9 cellular contexts compared by ENCODE assay signal in genomic region chr3:9780451-9780797, GRCh38. TPM values are rescaled to one million over a fixed set of nuclear protein-coding genes. Genes with fewer than 3 reads are reported as not detected.
DNase-seq lines count a peak whose midpoint lies in the region; ATAC-seq, FAIRE-seq and TF ChIP-seq lines count a peak whose summit lies in the region.
"Had no signal": no experiment of that assay in that cellular context is flagged by ENCODE, and none has a peak within 500 bp of the region (broad histone marks: within the 10 kb centered on the region; RNA-seq: fewer than 3 reads in every experiment).

No MANE protein-coding gene starts in this region.

- no TSS peak for BruUV-seq in K562 (replicated peaks; lab: Mats Ljungman, UMichigan)

- H3K79me2 ChIP-seq in K562 (ENCODE audit: control insufficient read depth, insufficient read depth, low read length), result no peaks in the 10 kb centered on the region

- intact Hi-C loops in K562 (cut with micrococcal nuclease) (loop anchor here (5.0 kb wide), 1 partner anchor 152 kb away; the partner anchor contains the start of gene CRELD1), sigmoid colon (cut with DNase I) (no loop called here)

- H3K27ac ChIP-seq in K562 (ENCODE audit: extremely low read depth, low read depth, low read length) (peak overlapping the region; percentile 9; the same call in 1 of the 3 replicates), sigmoid colon (peak overlapping the region in 3 of 4 donors; percentile 1 to 45 (median 9))

- WGBS in K562 (ENCODE audit: insufficient coverage, low coverage, missing lambda C conversion rate), result 74% methylated on average over 11 of the region's 11 CpGs
- WGBS in sigmoid colon, 2 donors, result 65 to 84% methylated on average over 11 of the region's 11 CpGs

- peaks cover 18 to 20% of the 10 kb centered on the region in 2 experiments for H3K4me1 ChIP-seq in K562 (replicated peaks in 1 of 2; ENCODE audit: control insufficient read depth in 2 of 2, insufficient read depth in 2 of 2, low read length in 2 of 2)
- H3K4me1 ChIP-seq in sigmoid colon, result peaks cover 0 to 9% (median 7%) of the 10 kb centered on the region in 4 donors

- DNase-seq in M059J (ENCODE audit: low read depth) (peak; percentile 27), K562 (ENCODE audit: extremely low read depth in 1 of 4, low spot score in 3 of 4) (no peak), sigmoid colon (no peak), DMS 273 treated with DMSO at 0.1 percent for 48 hours (lab: John Stamatoyannopoulos, UW) (no peak), islet precursor cell (no peak), NCI-H146 treated with DMSO at 0.1 percent for 48 hours (lab: John Stamatoyannopoulos, UW; ENCODE audit: unreplicated experiment) (no peak)
- DNase-seq in activated CD8-positive, alpha-beta memory T cell treated with anti-CD3 and anti-CD28 coated beads, Interleukin-2, amount 50 U/mL, for 4 hours, result no peak
- DNase-seq: MM.1S had no signal

- H3K36me3 ChIP-seq in K562 (ENCODE audit: control insufficient read depth, insufficient read depth, low read length), result peaks cover 45% of the 10 kb centered on the region
- peaks cover 24 to 64% (median 32%) of the 10 kb centered on the region in 4 donors for H3K36me3 ChIP-seq in sigmoid colon

- H3K9ac ChIP-seq in K562 (ENCODE audit: insufficient read depth in 1 of 2, low read depth in 2 of 2, low read length in 2 of 2), result peak overlapping the region in 1 of 2 experiments; percentile 83; a peak in 3 of 4 replicates

- no peak for TF ChIP-seq POLR2A in K562 (conservative IDR thresholded peaks at IDR 0.05)
- no peak for TF ChIP-seq POLR2A in sigmoid colon (IDR thresholded peaks at IDR 0.05)

- no peak overlapping the region for H3K4me2 ChIP-seq in K562 (ENCODE audit: insufficient read depth, low read length)

- no peak overlapping the region for H2AFZ ChIP-seq in K562 (ENCODE audit: low read depth, low read length)

- in situ Hi-C loops in K562 (cut with MboI), result no loop called here

- no peak for TF ChIP-seq RAD21 in K562 (CRISPR knock-in tag; conservative IDR thresholded peaks at IDR 0.05 in 1 of 2, IDR thresholded peaks at IDR 0.05 in 1 of 2)

- CTCF ChIA-PET in K562 (lab: Yijun Ruan, JAX; ENCODE audit: low intra/inter-chr PET ratio), result interaction anchor here (0.6 kb wide), 1 partner anchor 546 kb away, joined by 6 read pairs; no protein-coding TSS in a partner anchor

- no peaks in the 10 kb centered on the region for H4K20me1 ChIP-seq in K562 (replicated peaks; ENCODE audit: control insufficient read depth, insufficient read depth, low read length)

- POLR2A ChIA-PET in K562 (lab: Yijun Ruan, JAX), result interaction anchor here (0.8 to 1.6 kb wide), 5 partner anchors 11 to 53 kb away, joined by 3 to 5 read pairs (median 5); partner anchors contain the start of genes ARPC4, BRPF1 and CAMK1

- H3K4me3 ChIP-seq in K562 (no peak overlapping the region), sigmoid colon (no peak overlapping the region)

- no peaks in the 10 kb centered on the region for H3K9me1 ChIP-seq in K562 (ENCODE audit: control insufficient read depth, insufficient read depth, low read length)

- TF ChIP-seq CTCF in K562 (IDR thresholded peaks at IDR 0.05 in 2 of 3, conservative IDR thresholded peaks at IDR 0.05 in 1 of 3; ENCODE audit: insufficient read depth in 2 of 3, low read depth in 1 of 3, low read length in 3 of 3), result no peak
- TF ChIP-seq CTCF in sigmoid colon (IDR thresholded peaks at IDR 0.05), result no peak

- no peak for TF ChIP-seq EP300 in K562 (IDR thresholded peaks at IDR 0.05; ENCODE audit: low read length)
- TF ChIP-seq EP300 in sigmoid colon (IDR thresholded peaks at IDR 0.05), result no peak

- peak; percentile 13 for ATAC-seq in GM18502 (IDR thresholded peaks at IDR 0.05; ENCODE audit: poor library complexity, unreplicated experiment)
- no peak for ATAC-seq in K562

- no peaks in the 10 kb centered on the region for H3K9me3 ChIP-seq in K562 (replicated peaks; ENCODE audit: control insufficient read depth, insufficient read depth, low read depth, low read length)
- H3K9me3 ChIP-seq in sigmoid colon, result no peaks in the 10 kb centered on the region

- no peak for FAIRE-seq in K562 (lab: Jason Lieb, UNC)

- H3K27me3 ChIP-seq in K562 (ENCODE audit: control insufficient read depth in 2 of 2, insufficient read depth in 2 of 2, low read length in 2 of 2), result no peaks in the 10 kb centered on the region
- no peaks in the 10 kb centered on the region for H3K27me3 ChIP-seq in sigmoid colon

RNA-seq across cellular contexts. Expression of gene CAMK1, which starts 10.7 kb away (rescaled TPM):
- total RNA-seq in M059J (2014; rRNA removed; shearing (Covaris generic)), result 6.4 and 10.6 TPM in 2 replicates
- 2.0 and 4.8 TPM in 2 replicates for total RNA-seq in K562 (2011; cell fraction: chromatin; rRNA removed; ENCODE audit: low replicate concordance)
- 4.2 and 4.6 TPM in 2 replicates for total RNA-seq in K562 (2011; cell fraction: nucleolus; rRNA removed)
- total RNA-seq in K562 (2011; cell fraction: nucleoplasm; rRNA removed), result 2.3 and 3.2 TPM in 2 replicates
- total RNA-seq in K562 (2014; rRNA removed) (10.7 and 13.9 TPM in 2 replicates), K562 (2014; rRNA removed; fragmentation: Illumina TruSeq; extraction: Trizol) (4.4 and 4.7 TPM in 2 replicates), K562 (2015; rRNA removed; fragmentation: Illumina TruSeq; extraction: Trizol) (6.1 and 6.6 TPM in 2 replicates), K562 (2021) (5.2 and 6.2 TPM in 2 replicates), sigmoid colon (10 to 100 TPM; 45.7 to 57.8 (median 56.5) TPM)
- polyA plus RNA-seq in K562 (2011; rRNA removed) (7.3 and 8.4 TPM in 2 replicates), K562 (2014; fragmentation: Illumina TruSeq; extraction: Trizol) (6.0 and 6.2 TPM in 2 replicates), K562 (2014; fragmentation: Nextera tagmentation; extraction: Ambion mirVana) (under 1 TPM; 0.23 to 0.39 TPM), K562 (2014; rRNA removed) (7.7 and 10.6 TPM in 2 replicates), sigmoid colon (10 to 100 TPM; 14.0 to 21.6 (median 19.7) TPM)
- polyA plus RNA-seq in K562 (2011; cell fraction: cytosol; rRNA removed), result 5.8 and 12.1 TPM in 2 replicates
- 6.0 and 9.9 TPM in 2 replicates for polyA plus RNA-seq in K562 (2011; cell fraction: nucleus; rRNA removed)
- polyA plus RNA-seq in K562 (2012), result 7.7 and 9.7 TPM in 2 replicates
- 2.6 and 2.9 TPM in 2 replicates for polyA minus RNA-seq in K562 (2011; rRNA and poly(A)+ RNA removed)
- 3.1 and 3.6 TPM in 2 replicates for polyA minus RNA-seq in K562 (2011; cell fraction: cytosol; rRNA and poly(A)+ RNA removed)
- 1.3 and 2.4 TPM in 2 replicates for polyA minus RNA-seq in K562 (2011; cell fraction: nucleus; rRNA and poly(A)+ RNA removed)

RNA-seq across cellular contexts. Expression of gene TADA3, which starts 11.8 kb away (rescaled TPM):
- total RNA-seq in M059J (2014; rRNA removed; shearing (Covaris generic)), result 53.6 and 60.2 TPM in 2 replicates
- total RNA-seq in K562 (2011; cell fraction: chromatin; rRNA removed; ENCODE audit: low replicate concordance), result 29.0 and 52.4 TPM in 2 replicates
- 42.1 and 48.7 TPM in 2 replicates for total RNA-seq in K562 (2011; cell fraction: nucleolus; rRNA removed)
- 34.6 and 42.7 TPM in 2 replicates for total RNA-seq in K562 (2011; cell fraction: nucleoplasm; rRNA removed)
- total RNA-seq in K562 (2014; rRNA removed) (110 and 136 TPM in 2 replicates), K562 (2014; rRNA removed; fragmentation: Illumina TruSeq; extraction: Trizol) (32.7 and 40.6 TPM in 2 replicates), K562 (2015; rRNA removed; fragmentation: Illumina TruSeq; extraction: Trizol) (74.5 and 74.8 TPM in 2 replicates), K562 (2021) (85.8 and 89.7 TPM in 2 replicates), sigmoid colon (10 to 100 TPM; 53.2 to 72.9 (median 67.6) TPM)
- polyA plus RNA-seq in K562 (2011; rRNA removed) (60.6 and 62.8 TPM in 2 replicates), K562 (2014; fragmentation: Illumina TruSeq; extraction: Trizol) (97.8 and 103 TPM in 2 replicates), K562 (2014; fragmentation: Nextera tagmentation; extraction: Ambion mirVana) (1 to 10 TPM; 4.1 to 6.3 TPM), K562 (2014; rRNA removed) (91.6 and 94.0 TPM in 2 replicates), sigmoid colon (10 to 100 TPM; 52.2 to 87.1 (median 78.4) TPM)
- 74.1 and 114 TPM in 2 replicates for polyA plus RNA-seq in K562 (2011; cell fraction: cytosol; rRNA removed)
- 61.6 and 83.0 TPM in 2 replicates for polyA plus RNA-seq in K562 (2011; cell fraction: nucleus; rRNA removed)
- polyA plus RNA-seq in K562 (2012), result 75.7 and 143 TPM in 2 replicates
- 29.9 and 37.5 TPM in 2 replicates for polyA minus RNA-seq in K562 (2011; rRNA and poly(A)+ RNA removed)
- 52.9 and 57.8 TPM in 2 replicates for polyA minus RNA-seq in K562 (2011; cell fraction: cytosol; rRNA and poly(A)+ RNA removed)
- polyA minus RNA-seq in K562 (2011; cell fraction: nucleus; rRNA and poly(A)+ RNA removed), result 19.1 and 22.5 TPM in 2 replicates

RNA-seq across cellular contexts. Expression of gene ARPC4, which starts 12.5 kb away (rescaled TPM):
- total RNA-seq in M059J (2014; rRNA removed; shearing (Covaris generic)), result 155 and 190 TPM in 2 replicates
- total RNA-seq in K562 (2011; cell fraction: chromatin; rRNA removed; ENCODE audit: low replicate concordance), result 240 and 326 TPM in 2 replicates
- 165 and 200 TPM in 2 replicates for total RNA-seq in K562 (2011; cell fraction: nucleolus; rRNA removed)
- 225 and 232 TPM in 2 replicates for total RNA-seq in K562 (2011; cell fraction: nucleoplasm; rRNA removed)
- 138 and 139 TPM in 2 replicates for total RNA-seq in K562 (2014; rRNA removed)
- 132 and 143 TPM in 2 replicates for total RNA-seq in K562 (2014; rRNA removed; fragmentation: Illumina TruSeq; extraction: Trizol)
- total RNA-seq in K562 (2015; rRNA removed; fragmentation: Illumina TruSeq; extraction: Trizol), result 118 and 131 TPM in 2 replicates
- 153 and 154 TPM in 2 replicates for total RNA-seq in K562 (2021)
- 60.3 and 106 TPM in 2 replicates for polyA plus RNA-seq in K562 (2011; rRNA removed)
- 69.7 and 88.3 TPM in 2 replicates for polyA plus RNA-seq in K562 (2011; cell fraction: cytosol; rRNA removed)
- 76.1 and 100.0 TPM in 2 replicates for polyA plus RNA-seq in K562 (2011; cell fraction: nucleus; rRNA removed)
- polyA plus RNA-seq in K562 (2012), result 106 and 149 TPM in 2 replicates
- polyA plus RNA-seq in K562 (2014; fragmentation: Illumina TruSeq; extraction: Trizol), result 119 and 128 TPM in 2 replicates
- 10 to 100 TPM; 20.1 to 28.1 TPM for polyA plus RNA-seq in K562 (2014; fragmentation: Nextera tagmentation; extraction: Ambion mirVana)
- polyA plus RNA-seq in K562 (2014; rRNA removed), result 112 and 129 TPM in 2 replicates
- 147 and 187 TPM in 2 replicates for polyA minus RNA-seq in K562 (2011; rRNA and poly(A)+ RNA removed)
- 104 and 125 TPM in 2 replicates for polyA minus RNA-seq in K562 (2011; cell fraction: cytosol; rRNA and poly(A)+ RNA removed)
- 79.2 and 112 TPM in 2 replicates for polyA minus RNA-seq in K562 (2011; cell fraction: nucleus; rRNA and poly(A)+ RNA removed)
- total RNA-seq in sigmoid colon, result 100 to 1,000 TPM in 3 of 4 donors, 10 to 100 TPM in 1; 75.6 to 150 (median 128) TPM
- 100 to 1,000 TPM; 190 to 240 (median 211) TPM for polyA plus RNA-seq in sigmoid colon

RNA-seq across cellular contexts. Expression of gene TTLL3, which starts 29.6 kb away (rescaled TPM):
- 2.6 and 3.3 TPM in 2 replicates for total RNA-seq in M059J (2014; rRNA removed; shearing (Covaris generic))
- 652 and 1,082 TPM in 2 replicates for total RNA-seq in K562 (2011; cell fraction: chromatin; rRNA removed; ENCODE audit: low replicate concordance)
- total RNA-seq in K562 (2011; cell fraction: nucleolus; rRNA removed), result 407 and 449 TPM in 2 replicates
- 488 and 686 TPM in 2 replicates for total RNA-seq in K562 (2011; cell fraction: nucleoplasm; rRNA removed)
- total RNA-seq in K562 (2014; rRNA removed) (30.7 and 34.0 TPM in 2 replicates), K562 (2014; rRNA removed; fragmentation: Illumina TruSeq; extraction: Trizol) (28.7 and 33.0 TPM in 2 replicates), K562 (2015; rRNA removed; fragmentation: Illumina TruSeq; extraction: Trizol) (31.6 and 33.2 TPM in 2 replicates), K562 (2021) (53.7 and 63.6 TPM in 2 replicates), sigmoid colon (100 to 1,000 TPM in 1 of 4 donors, 10 to 100 TPM in 3; 32.9 to 117 (median 45.1) TPM)
- polyA plus RNA-seq in K562 (2011; rRNA removed) (95.8 and 120 TPM in 2 replicates), K562 (2014; fragmentation: Illumina TruSeq; extraction: Trizol) (53.8 and 60.9 TPM in 2 replicates), K562 (2014; fragmentation: Nextera tagmentation; extraction: Ambion mirVana) (10 to 100 TPM in 1 of 2 experiments, 1 to 10 TPM in 1; 8.9 to 11.6 TPM), K562 (2014; rRNA removed) (72.7 and 106 TPM in 2 replicates), sigmoid colon (10 to 100 TPM in 1 of 3 donors, 1 to 10 TPM in 2; 4.4 to 46.4 (median 9.0) TPM)
- polyA plus RNA-seq in K562 (2011; cell fraction: cytosol; rRNA removed), result 71.0 and 73.2 TPM in 2 replicates
- 641 and 948 TPM in 2 replicates for polyA plus RNA-seq in K562 (2011; cell fraction: nucleus; rRNA removed)
- polyA plus RNA-seq in K562 (2012), result 65.7 and 182 TPM in 2 replicates
- 99.7 and 103 TPM in 2 replicates for polyA minus RNA-seq in K562 (2011; rRNA and poly(A)+ RNA removed)
- polyA minus RNA-seq in K562 (2011; cell fraction: cytosol; rRNA and poly(A)+ RNA removed), result 19.4 and 21.8 TPM in 2 replicates
- polyA minus RNA-seq in K562 (2011; cell fraction: nucleus; rRNA and poly(A)+ RNA removed), result 133 and 150 TPM in 2 replicates

RNA-seq across cellular contexts. Expression of gene OGG1, which starts 30.7 kb away (rescaled TPM):
- 9.6 and 10.4 TPM in 2 replicates for total RNA-seq in M059J (2014; rRNA removed; shearing (Covaris generic))
- 74.9 and 150 TPM in 2 replicates for total RNA-seq in K562 (2011; cell fraction: chromatin; rRNA removed; ENCODE audit: low replicate concordance)
- 93.6 and 122 TPM in 2 replicates for total RNA-seq in K562 (2011; cell fraction: nucleolus; rRNA removed)
- 99.4 and 140 TPM in 2 replicates for total RNA-seq in K562 (2011; cell fraction: nucleoplasm; rRNA removed)
- total RNA-seq in K562 (2014; rRNA removed), result 27.6 and 39.3 TPM in 2 replicates
- 14.6 and 18.2 TPM in 2 replicates for total RNA-seq in K562 (2014; rRNA removed; fragmentation: Illumina TruSeq; extraction: Trizol)
- 26.4 and 27.5 TPM in 2 replicates for total RNA-seq in K562 (2015; rRNA removed; fragmentation: Illumina TruSeq; extraction: Trizol)
- 23.6 and 25.7 TPM in 2 replicates for total RNA-seq in K562 (2021)
- 26.6 and 31.0 TPM in 2 replicates for polyA plus RNA-seq in K562 (2011; rRNA removed)
- polyA plus RNA-seq in K562 (2011; cell fraction: cytosol; rRNA removed), result 27.6 and 51.7 TPM in 2 replicates
- polyA plus RNA-seq in K562 (2011; cell fraction: nucleus; rRNA removed), result 41.4 and 56.0 TPM in 2 replicates
- 23.4 and 31.1 TPM in 2 replicates for polyA plus RNA-seq in K562 (2012)
- polyA plus RNA-seq in K562 (2014; fragmentation: Illumina TruSeq; extraction: Trizol), result 32.3 and 33.0 TPM in 2 replicates
- 10 to 100 TPM in 1 of 2 experiments, 1 to 10 TPM in 1; 6.6 to 12.0 TPM for polyA plus RNA-seq in K562 (2014; fragmentation: Nextera tagmentation; extraction: Ambion mirVana)
- polyA plus RNA-seq in K562 (2014; rRNA removed), result 24.4 and 26.5 TPM in 2 replicates
- polyA minus RNA-seq in K562 (2011; rRNA and poly(A)+ RNA removed), result 38.9 and 47.9 TPM in 2 replicates
- 16.7 and 29.9 TPM in 2 replicates for polyA minus RNA-seq in K562 (2011; cell fraction: cytosol; rRNA and poly(A)+ RNA removed)
- 52.4 and 57.1 TPM in 2 replicates for polyA minus RNA-seq in K562 (2011; cell fraction: nucleus; rRNA and poly(A)+ RNA removed)
- total RNA-seq in sigmoid colon, result 10 to 100 TPM; 22.5 to 34.6 (median 31.4) TPM
- polyA plus RNA-seq in sigmoid colon, result 10 to 100 TPM; 15.6 to 23.6 (median 16.9) TPM
